ENCODE assay signal across 15 cellular contexts in the genomic region with DNA sequence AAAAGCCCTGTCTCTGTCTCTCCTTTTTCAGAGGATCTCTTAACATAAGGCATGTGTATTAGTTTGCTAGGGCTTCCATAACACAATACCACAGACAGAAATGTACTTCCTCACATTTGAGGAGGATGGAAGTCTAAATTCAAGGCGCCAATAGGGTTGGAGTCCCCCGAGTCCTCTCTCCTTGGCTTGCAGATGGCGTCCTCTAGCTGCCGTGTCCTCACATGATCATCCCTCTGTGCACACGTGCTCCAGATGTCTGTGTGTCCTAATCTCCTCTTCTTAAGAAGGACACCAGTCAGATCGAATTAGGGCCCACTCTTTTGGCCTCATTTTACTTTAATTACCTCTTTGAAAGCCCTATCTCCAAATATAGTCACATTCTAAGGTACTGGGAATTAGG. TPM values are rescaled to one million over a fixed set of nuclear protein-coding genes. Genes with fewer than 3 reads are reported as not detected.
DNase-seq lines count a peak whose midpoint lies in the region; ATAC-seq, FAIRE-seq and TF ChIP-seq lines count a peak whose summit lies in the region.
"Had no signal": no experiment of that assay in that cellular context is flagged by ENCODE, and none has a peak within 500 bp of the region (broad histone marks: within the 10 kb centered on the region; RNA-seq: fewer than 3 reads in every experiment).

No MANE protein-coding gene starts in this region.

- H3K14ac ChIP-seq in H9 (ENCODE audit: insufficient read depth, low read length), result no peak overlapping the region

- no peaks in the 10 kb centered on the region for H3K9me3 Mint-ChIP-seq in H9

- peak; percentile 93 for FAIRE-seq in D721Med (lab: Jason Lieb, UNC)

- no peaks in the 10 kb centered on the region for H4K20me1 ChIP-seq in H9 (ENCODE audit: control insufficient read depth, insufficient read depth, insufficient read length)

- TF ChIP-seq CTCF in D721Med (IDR thresholded peaks at IDR 0.05; ENCODE audit: insufficient read depth, missing control alignments) (peak; percentile 67), H9 (conservative IDR thresholded peaks at IDR 0.05) (peak; percentile 35; the same call in 2 of the 3 replicates), epithelial cell of proximal tubule (conservative IDR thresholded peaks at IDR 0.05; ENCODE audit: low read depth, low read length) (peak; percentile 3)

- no peak overlapping the region for H2BK120ac ChIP-seq in H9 (ENCODE audit: low read depth, low read length, poor library complexity, severe bottlenecking)

- no peak overlapping the region for H2BK15ac ChIP-seq in H9 (ENCODE audit: low read depth, low read length)

- H2AFZ ChIP-seq in H9 (ENCODE audit: low read length), result no peak overlapping the region

- no peak overlapping the region for H4K8ac ChIP-seq in H9 (replicated peaks; ENCODE audit: insufficient read length, low read depth, low read length)

- H3K9me3 ChIP-seq in H9 (ENCODE audit: control insufficient read depth, low read depth, low read length), result no peaks in the 10 kb centered on the region
- H3K9me3 ChIP-seq: MG63, neutrophil, thoracic aorta had no signal

- peaks cover 0 to 3% (median 0%) of the 10 kb centered on the region in 3 experiments; a peak in 2 of 7 replicates for H3K36me3 Mint-ChIP-seq in H9 (ENCODE audit: insufficient read depth in 1 of 3, low read depth in 3 of 3)

- no peak overlapping the region for H3K27ac ChIP-seq in H9 (ENCODE audit: insufficient read length, low read depth, low read length)
- H3K27ac ChIP-seq: neutrophil, thoracic aorta had no signal

- no peak overlapping the region for H4K5ac ChIP-seq in H9 (ENCODE audit: insufficient read length, low read depth, low read length)

- peaks cover 12% of the 10 kb centered on the region for H3K4me1 ChIP-seq in H9 (ENCODE audit: insufficient read depth, low read length)

- no peak overlapping the region for H3K9ac ChIP-seq in H9 (ENCODE audit: extremely low read depth, insufficient read length, low read length)

- H3K4ac ChIP-seq in H9 (ENCODE audit: low read depth, low read length), result no peak overlapping the region

- H3K79me2 ChIP-seq in H9 (ENCODE audit: insufficient read depth, low read length), result no peaks in the 10 kb centered on the region

- no peaks in the 10 kb centered on the region for H3K23me2 ChIP-seq in H9 (ENCODE audit: insufficient read length, low read depth, low read length, poor library complexity, severe bottlenecking)

- no peak overlapping the region for H3K4me3 ChIP-seq in epithelial cell of proximal tubule (ENCODE audit: low read depth, low read length)
- H3K4me3 ChIP-seq: MG63, thoracic aorta had no signal

- H3T11ph ChIP-seq in H9 (ENCODE audit: low read length), result no peak overlapping the region

- no peak for ATAC-seq in activated CD4-positive, CD25-positive, alpha-beta regulatory T cell treated with anti-CD3 and anti-CD28 coated beads, Interleukin-2, amount 50 U/mL, for 24 hours

- H3K27me3 Mint-ChIP-seq in H9 (ENCODE audit: low read depth), result no peaks in the 10 kb centered on the region

- H2BK5ac ChIP-seq in H9 (ENCODE audit: insufficient read length, low read length), result no peak overlapping the region

- no peak overlapping the region for H2BK12ac ChIP-seq in H9 (ENCODE audit: insufficient read length, low read depth, low read length)

- H3K27ac Mint-ChIP-seq in H9, result no peak overlapping the region

- no peak overlapping the region for H4K91ac ChIP-seq in H9 (ENCODE audit: insufficient read length, low read depth, low read length)

- H3K18ac ChIP-seq in H9 (ENCODE audit: insufficient read length, low read depth, low read length), result no peak overlapping the region

- H3K4me3 Mint-ChIP-seq in H9, result no peak overlapping the region

- no peak overlapping the region for H3K4me2 ChIP-seq in H9 (ENCODE audit: insufficient read depth, insufficient read length, low read length)

- no peaks in the 10 kb centered on the region for H3K79me1 ChIP-seq in H9 (ENCODE audit: insufficient read depth, low read depth, low read length, poor library complexity, severe bottlenecking)

- H3K27me3 ChIP-seq in H9 (ENCODE audit: insufficient read depth, low read length), result no peaks in the 10 kb centered on the region
- H3K27me3 ChIP-seq: MG63, neutrophil had no signal

- H3K56ac ChIP-seq in H9 (ENCODE audit: insufficient read length, low read depth, low read length), result no peak overlapping the region

- no peak overlapping the region for H2BK20ac ChIP-seq in H9 (ENCODE audit: low read depth, low read length, poor library complexity, severe bottlenecking)

- no peak overlapping the region for H2AK5ac ChIP-seq in H9 (ENCODE audit: insufficient read length, low read length)

- DNase-seq in D721Med (ENCODE audit: insufficient read length, low spot score), result no peak
- no peak for DNase-seq in H9
- DNase-seq in SK-N-DZ (ENCODE audit: low spot score), result peak; percentile 60
- DNase-seq in epithelial cell of proximal tubule (ENCODE audit: low read depth), result no peak
- no peak for DNase-seq in NCI-H2029 (lab: John Stamatoyannopoulos, UW)
- DNase-seq in stimulated activated CD4-positive, alpha-beta T cell treated with anti-CD3 and anti-CD28 coated beads, Interleukin-2, amount 100 ng/mL, for 24 hours, result no peak
- DNase-seq: activated effector memory CD4-positive, alpha-beta T cell treated with Interleukin-2 at 50 U/mL for 16 hours; cortex of kidney; DND-41; MG63; stimulated activated CD4-positive, alpha-beta T cell treated with anti-CD3 and anti-CD28 coated beads, Interleukin-4, amount 100 ng/mL, for 24 hours had no signal

- no CpG with 5 or more reads among the region's 6 CpGs for WGBS in H9 (ENCODE audit: extremely low coverage, insufficient read length, low lambda C conversion rate)

- no peak overlapping the region for H3K23ac ChIP-seq in H9 (ENCODE audit: insufficient read length, low read depth, low read length)

- H3K4me1 Mint-ChIP-seq in H9, result peaks cover 25 to 26% of the 10 kb centered on the region in 2 experiments

RNA-seq across cellular contexts. Expression of a gene that starts 23.1 kb away (rescaled TPM):
- total RNA-seq in H9 (2021) (not detected in 2 replicates), epithelial cell of proximal tubule (not detected in 2 replicates)
- not detected in 2 replicates for polyA plus RNA-seq in SK-N-DZ (2014; cell fraction: cytosol; rRNA removed)
- not detected in 2 replicates for polyA plus RNA-seq in SK-N-DZ (2014; cell fraction: nucleus; rRNA removed)
- total RNA-seq: thoracic aorta had no signal
- polyA plus RNA-seq: esophagus had no signal

Comparison
In these comparisons a context has a peak if more than half of its experiments do, and no peak if none do; other contexts are left out.
1. CTCF ChIP-seq: peak in every context shown above with its lines; median percentile 67 in D721Med; 35 in H9; 3 in epithelial cell of proximal tubule.